Comparison of ENCODE assay signal across 7 cellular contexts in genomic region chr1:219385786-219386427, GRCh38.
DNase-seq lines count a peak whose midpoint lies in the region; ATAC-seq and TF ChIP-seq lines count a peak whose summit lies in the region.

No MANE protein-coding gene starts in this region.

- DNase-seq in GM10248 (ENCODE audit: extremely low spot score), result peak; percentile 50
- peak; percentile 82 for DNase-seq in NCI-H82 (lab: John Stamatoyannopoulos, UW)
- DNase-seq in astrocyte of the spinal cord (ENCODE audit: low read depth, low spot score), result peak; percentile 64
- DNase-seq in inferior parietal cortex (ENCODE audit: extremely low spot score), result peak; percentile 47

- peak; percentile 73 for TF ChIP-seq CTCF in GM10248 (IDR thresholded peaks at IDR 0.05; ENCODE audit: control extremely low read depth, extremely low read depth, low read depth, missing control alignments)
- peak; percentile 86 for TF ChIP-seq CTCF in astrocyte of the spinal cord (IDR thresholded peaks at IDR 0.05; ENCODE audit: low read depth, low read length)

- no peak overlapping the region for H3K4me3 ChIP-seq in astrocyte of the spinal cord (ENCODE audit: low read depth, low read length)

- no peaks in the 10 kb centered on the region for H3K4me1 Mint-ChIP-seq in stimulated activated memory B cell treated with anti-CD40 and anti-IgM and Interleukin-4, amounts not matched to agents 10 μg/mL and 1 μg/mL and 100 μg/mL, for 72 hours

- peak; percentile 85 for ATAC-seq in GM21447 (IDR thresholded peaks at IDR 0.05; ENCODE audit: unreplicated experiment)
- peak; percentile 68 for ATAC-seq in HG03575 (IDR thresholded peaks at IDR 0.05; ENCODE audit: extremely low read depth, insufficient number of reproducible peaks, low FRiP score, unreplicated experiment)
- ATAC-seq in stimulated activated memory B cell treated with anti-CD40 and anti-IgM and Interleukin-4, amounts not matched to agents 10 μg/mL and 1 μg/mL and 100 μg/mL, for 72 hours, result peak; percentile 56

- no peaks in the 10 kb centered on the region for H3K27me3 Mint-ChIP-seq in stimulated activated memory B cell treated with anti-CD40 and anti-IgM and Interleukin-4, amounts not matched to agents 10 μg/mL and 1 μg/mL and 100 μg/mL, for 72 hours

- POLR2A ChIA-PET in GM10248 (lab: Yijun Ruan, JAX), result no interaction called here

- H3K4me3 Mint-ChIP-seq in stimulated activated memory B cell treated with anti-CD40 and anti-IgM and Interleukin-4, amounts not matched to agents 10 μg/mL and 1 μg/mL and 100 μg/mL, for 72 hours, result no peak overlapping the region

- in situ Hi-C loops in astrocyte of the spinal cord (cut with HindIII; ENCODE audit: low sequenced_read_pairs), result no loop called here

- CTCF ChIA-PET in GM10248 (lab: Yijun Ruan, JAX), result interaction anchor here (0.6 to 3.0 kb wide), 23 partner anchors 9 to 1047 kb away, joined by 3 to 12 read pairs (median 4); no protein-coding TSS in a partner anchor

- no peaks in the 10 kb centered on the region for H3K9me3 Mint-ChIP-seq in stimulated activated memory B cell treated with anti-CD40 and anti-IgM and Interleukin-4, amounts not matched to agents 10 μg/mL and 1 μg/mL and 100 μg/mL, for 72 hours

- no peak overlapping the region for H3K27ac Mint-ChIP-seq in stimulated activated memory B cell treated with anti-CD40 and anti-IgM and Interleukin-4, amounts not matched to agents 10 μg/mL and 1 μg/mL and 100 μg/mL, for 72 hours

- H3K36me3 Mint-ChIP-seq in stimulated activated memory B cell treated with anti-CD40 and anti-IgM and Interleukin-4, amounts not matched to agents 10 μg/mL and 1 μg/mL and 100 μg/mL, for 72 hours, result peaks cover 1% of the 10 kb centered on the region
